13 cellular contexts compared by ENCODE assay signal in genomic region chr2:69754633-69755032, GRCh38. TPM values are rescaled to one million over a fixed set of nuclear protein-coding genes. Genes with fewer than 3 reads are reported as not detected.
A peak's percentile ranks its signal among the peaks of the same experiment; 100 is the strongest.
DNase-seq lines count a peak whose midpoint lies in the region; ATAC-seq and TF ChIP-seq lines count a peak whose summit lies in the region.
"Had no signal": no experiment of that assay in that cellular context is flagged by ENCODE, and none has a peak within 500 bp of the region (broad histone marks: within the 10 kb centered on the region; RNA-seq: fewer than 3 reads in every experiment).

No MANE protein-coding gene starts in this region.

- ATAC-seq in Panc1: no peak
- ATAC-seq in stimulated activated effector memory CD8-positive, alpha-beta T cell treated with anti-CD3 and anti-CD28 coated beads, Interleukin-12 subunit alpha, Interleukin-12 subunit beta, amount 100 ng/mL, for 72 hours: peak; percentile 26
- no peak for ATAC-seq in HG02981 (IDR thresholded peaks at IDR 0.05; ENCODE audit: unreplicated experiment)

- intact Hi-C loops in Calu3 (cut with micrococcal nuclease; ENCODE audit: unreplicated experiment): no loop called here
- intact Hi-C loops in Panc1 (cut with micrococcal nuclease; ENCODE audit: unreplicated experiment): no loop called here

- CTCF ChIA-PET in Calu3 (lab: Charles Lee): interaction anchor here (0.6 kb wide), 1 partner anchor 441 kb away, joined by 5 read pairs; no protein-coding TSS in a partner anchor
- CTCF ChIA-PET in Panc1 (lab: Charles Lee): no interaction called here

- no peaks in the 10 kb centered on the region for H3K27me3 Mint-ChIP-seq in Calu3 (ENCODE audit: unreplicated experiment)
- H3K27me3 Mint-ChIP-seq: naive B cell had no signal

- in situ Hi-C loops in Panc1 (cut with HindIII; ENCODE audit: low pct_unique_long_range_greater_than_20kb, low sequenced_read_pairs): no loop called here

- H3K4me3 ChIP-seq in Panc1 (ENCODE audit: low read depth in 2 of 2, low read length in 2 of 2) (peak overlapping the region in 1 of 2 experiments; percentile 7; a peak in 3 of 4 replicates), foreskin fibroblast (ENCODE audit: low read depth in 1 of 2, low read length in 2 of 2) (peak overlapping the region in 1 of 2 donors; percentile 24)

- H3K27ac Mint-ChIP-seq in Calu3 (ENCODE audit: unreplicated experiment): peak overlapping the region; percentile 73
- peak overlapping the region; percentile 36 for H3K27ac Mint-ChIP-seq in stimulated activated effector memory CD8-positive, alpha-beta T cell treated with anti-CD3 and anti-CD28 coated beads, Interleukin-12 subunit alpha, Interleukin-12 subunit beta, amount 100 ng/mL, for 72 hours

- peaks cover 27% of the 10 kb centered on the region for H3K4me1 ChIP-seq in Panc1 (ENCODE audit: control insufficient read depth, insufficient read depth, low read length)

- H3K9me3 ChIP-seq in Panc1 (ENCODE audit: control insufficient read depth, insufficient read depth, low read depth, low read length): no peaks in the 10 kb centered on the region

- TF ChIP-seq CTCF in Calu3 (IDR thresholded peaks at IDR 0.05; ENCODE audit: unreplicated experiment) (no peak), Panc1 (IDR thresholded peaks at IDR 0.05) (no peak), foreskin fibroblast (IDR thresholded peaks at IDR 0.05; ENCODE audit: low read depth, low read length) (no peak)

- no peaks in the 10 kb centered on the region for H3K9me3 Mint-ChIP-seq in Calu3 (ENCODE audit: low read depth, unreplicated experiment)
- no peaks in the 10 kb centered on the region for H3K9me3 Mint-ChIP-seq in stimulated activated effector memory CD8-positive, alpha-beta T cell treated with anti-CD3 and anti-CD28 coated beads, Interleukin-12 subunit alpha, Interleukin-12 subunit beta, amount 100 ng/mL, for 72 hours
- H3K9me3 Mint-ChIP-seq: naive B cell had no signal

- peaks cover 64% of the 10 kb centered on the region for H3K4me1 Mint-ChIP-seq in Calu3 (ENCODE audit: low read depth, unreplicated experiment)
- peaks cover 15% of the 10 kb centered on the region for H3K4me1 Mint-ChIP-seq in stimulated activated effector memory CD8-positive, alpha-beta T cell treated with anti-CD3 and anti-CD28 coated beads, Interleukin-12 subunit alpha, Interleukin-12 subunit beta, amount 100 ng/mL, for 72 hours

- peak overlapping the region; percentile 52 for H3K27ac ChIP-seq in Panc1 (ENCODE audit: low read length)
- H3K27ac ChIP-seq: brain microvascular endothelial cell had no signal

- DNase-seq in Calu3 (no peak), Panc1 (ENCODE audit: low read depth, low spot score) (no peak), islet precursor cell (peak; percentile 22), foreskin fibroblast (no peak), AML-193 (lab: John Stamatoyannopoulos, UW) (no peak)
- DNase-seq in stimulated activated effector memory CD8-positive, alpha-beta T cell treated with anti-CD3 and anti-CD28 coated beads, Interleukin-12 subunit alpha, Interleukin-12 subunit beta, amount 100 ng/mL, for 72 hours (ENCODE audit: low spot score in 2 of 2): no peak
- DNase-seq: brain microvascular endothelial cell; DND-41; KG1; naive B cell; NCI-H2227 treated with DMSO at 0.1 percent for 48 hours; stimulated activated naive CD4-positive, alpha-beta T cell had no signal

- peaks cover 84% of the 10 kb centered on the region for H3K36me3 Mint-ChIP-seq in Calu3 (ENCODE audit: insufficient read depth, unreplicated experiment)
- H3K36me3 Mint-ChIP-seq in stimulated activated effector memory CD8-positive, alpha-beta T cell treated with anti-CD3 and anti-CD28 coated beads, Interleukin-12 subunit alpha, Interleukin-12 subunit beta, amount 100 ng/mL, for 72 hours: no peaks in the 10 kb centered on the region
- H3K36me3 Mint-ChIP-seq: naive B cell had no signal

- no peaks in the 10 kb centered on the region for H3K27me3 ChIP-seq in Panc1 (ENCODE audit: control insufficient read depth, insufficient read depth, low read length)
- H3K27me3 ChIP-seq: brain microvascular endothelial cell had no signal

- H3K36me3 ChIP-seq in Panc1 (ENCODE audit: control insufficient read depth, insufficient read depth, low read length): no peaks in the 10 kb centered on the region
- H3K36me3 ChIP-seq: brain microvascular endothelial cell had no signal

- peak overlapping the region; percentile 64 for H3K4me3 Mint-ChIP-seq in Calu3 (ENCODE audit: low read depth, unreplicated experiment)
- peak overlapping the region; percentile 18 for H3K4me3 Mint-ChIP-seq in stimulated activated effector memory CD8-positive, alpha-beta T cell treated with anti-CD3 and anti-CD28 coated beads, Interleukin-12 subunit alpha, Interleukin-12 subunit beta, amount 100 ng/mL, for 72 hours
- H3K4me3 Mint-ChIP-seq: naive B cell had no signal

- BruUV-seq in Calu3 (replicated peaks; lab: Mats Ljungman, UMichigan) (no TSS peak), Panc1 (replicated peaks; lab: Mats Ljungman, UMichigan) (no TSS peak)

- POLR2A ChIA-PET in Panc1 (lab: Charles Lee): no interaction called here

RNA-seq across cellular contexts. Expression of gene ANXA4, which starts 12.7 kb away (rescaled TPM):
- total RNA-seq in Calu3 (2022): 1,439 and 1,638 TPM in 2 replicates
- total RNA-seq in Panc1 (2021; ENCODE audit: unreplicated experiment): 183 TPM
- 275 TPM for polyA plus RNA-seq in Panc1 (2012; ENCODE audit: insufficient read length)
